In the genomic region with DNA sequence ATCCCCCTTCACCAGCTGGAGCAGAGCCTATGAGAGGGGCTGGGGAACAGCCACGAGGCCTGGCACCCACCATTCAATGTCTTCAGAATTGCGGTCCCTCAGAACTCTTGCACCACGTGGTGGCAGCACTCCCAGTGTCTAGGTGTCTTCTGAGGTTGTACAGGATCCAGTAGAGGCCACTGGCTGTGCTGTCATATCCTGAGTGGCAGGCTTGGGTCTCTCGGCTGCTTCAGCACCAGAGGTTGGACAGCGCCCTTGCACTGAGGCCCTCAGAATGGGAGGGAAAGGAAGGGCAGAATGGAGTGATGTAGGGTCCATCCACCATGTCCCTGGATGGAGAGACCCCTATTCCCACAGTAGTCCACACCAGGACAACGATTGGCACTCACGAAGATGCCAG, we compare ENCODE assay signal across 11 cellular contexts.
DNase-seq lines count a peak whose midpoint lies in the region; ATAC-seq, FAIRE-seq and TF ChIP-seq lines count a peak whose summit lies in the region.
"Had no signal": no experiment of that assay in that cellular context is flagged by ENCODE, and none has a peak within 500 bp of the region (broad histone marks: within the 10 kb centered on the region; RNA-seq: fewer than 3 reads in every experiment).

No MANE protein-coding gene starts in this region.

- no peaks in the 10 kb centered on the region for H3K27me3 Mint-ChIP-seq in activated CD8-positive, alpha-beta memory T cell treated with anti-CD3 and anti-CD28 coated beads, Interleukin-2, amount 10 ng/mL, durations not matched to agents 7 days and 5 days
- H3K27me3 Mint-ChIP-seq: brain had no signal

- no peak for ATAC-seq in activated CD8-positive, alpha-beta memory T cell treated with anti-CD3 and anti-CD28 coated beads, Interleukin-2, amount 10 ng/mL, durations not matched to agents 7 days and 5 days
- no peak for ATAC-seq in HG03097 (IDR thresholded peaks at IDR 0.05; ENCODE audit: low FRiP score, unreplicated experiment)
- ATAC-seq in GM21737 (IDR thresholded peaks at IDR 0.05; ENCODE audit: unreplicated experiment), result no peak

- no peak overlapping the region for H3K4me3 Mint-ChIP-seq in activated CD8-positive, alpha-beta memory T cell treated with anti-CD3 and anti-CD28 coated beads, Interleukin-2, amount 10 ng/mL, durations not matched to agents 7 days and 5 days
- H3K4me3 Mint-ChIP-seq: brain had no signal

- no peaks in the 10 kb centered on the region for H3K4me1 Mint-ChIP-seq in activated CD8-positive, alpha-beta memory T cell treated with anti-CD3 and anti-CD28 coated beads, Interleukin-2, amount 10 ng/mL, durations not matched to agents 7 days and 5 days
- H3K4me1 Mint-ChIP-seq: brain had no signal

- DNase-seq in activated CD8-positive, alpha-beta memory T cell treated with anti-CD3 and anti-CD28 coated beads, Interleukin-2, amount 50 U/mL, for 48 hours, result peak; percentile 54
- no peak for DNase-seq in activated CD8-positive, alpha-beta memory T cell treated with anti-CD3 and anti-CD28 coated beads, Interleukin-2, amount 10 ng/mL, durations not matched to agents 7 days and 5 days
- DNase-seq in HTR-8/SVneo (ENCODE audit: insufficient read length, low spot score), result peak; percentile 11
- DNase-seq in RWPE1 (ENCODE audit: low spot score), result peak; percentile 15
- DNase-seq in SW 1271 (lab: John Stamatoyannopoulos, UW), result no peak
- DNase-seq: spleen had no signal

- H3K27ac Mint-ChIP-seq in activated CD8-positive, alpha-beta memory T cell treated with anti-CD3 and anti-CD28 coated beads, Interleukin-2, amount 10 ng/mL, durations not matched to agents 7 days and 5 days, result no peak overlapping the region
- H3K27ac Mint-ChIP-seq: brain had no signal

- H3K9me3 ChIP-seq in liver (ENCODE audit: control insufficient read depth in 4 of 4, low read length in 3 of 4), result no peaks in the 10 kb centered on the region
- H3K9me3 ChIP-seq: SJSA1, spleen had no signal

- peaks cover 0 to under 1% (median 0%) of the 10 kb centered on the region in 4 donors for H3K27me3 ChIP-seq in liver (ENCODE audit: control insufficient read depth in 4 of 4, insufficient read depth in 4 of 4, low read length in 3 of 4)
- H3K27me3 ChIP-seq: SJSA1, spleen had no signal

- CTCF ChIA-PET in activated CD8-positive, alpha-beta memory T cell treated with anti-CD3 and anti-CD28 coated beads, Interleukin-2, amount 10 ng/mL, durations not matched to agents 7 days and 5 days (lab: Charles Lee), result no interaction called here
- CTCF ChIA-PET in RWPE1 (lab: Yijun Ruan, JAX), result no interaction called here

- no peaks in the 10 kb centered on the region for H3K36me3 Mint-ChIP-seq in activated CD8-positive, alpha-beta memory T cell treated with anti-CD3 and anti-CD28 coated beads, Interleukin-2, amount 10 ng/mL, durations not matched to agents 7 days and 5 days
- H3K36me3 Mint-ChIP-seq: brain had no signal

- no peaks in the 10 kb centered on the region for H3K36me3 ChIP-seq in liver (ENCODE audit: control insufficient read depth in 4 of 4, insufficient read depth in 3 of 4, low read depth in 1 of 4, low read length in 3 of 4)
- H3K36me3 ChIP-seq: SJSA1, spleen had no signal

- 25% methylated on average over 7 of the region's 7 CpGs for WGBS in liver

- no peak overlapping the region for H3K4me3 ChIP-seq in liver (ENCODE audit: low read depth in 1 of 3, low read length in 3 of 3)
- H3K4me3 ChIP-seq: SJSA1, spleen had no signal

- TF ChIP-seq RAD21 in liver (IDR thresholded peaks at IDR 0.05), result no peak

- no peaks in the 10 kb centered on the region for H3K4me1 ChIP-seq in liver (ENCODE audit: control insufficient read depth in 4 of 4, insufficient read depth in 4 of 4, low read length in 3 of 4)
- H3K4me1 ChIP-seq: SJSA1, spleen had no signal

- no peak overlapping the region for H3K27ac ChIP-seq in RWPE1
- H3K27ac ChIP-seq in liver (ENCODE audit: low read depth in 1 of 2, low read length in 2 of 2), result no peak overlapping the region
- H3K27ac ChIP-seq: SJSA1, spleen had no signal

- no peak overlapping the region for H3K9ac ChIP-seq in liver (ENCODE audit: low read depth in 1 of 2, low read length in 2 of 2)

- POLR2A ChIA-PET in RWPE1 (lab: Yijun Ruan, JAX; ENCODE audit: low non-redundant PET), result no interaction called here

- FAIRE-seq in HTR-8/SVneo (lab: Jason Lieb, UNC), result no peak

- H3K9me3 Mint-ChIP-seq in activated CD8-positive, alpha-beta memory T cell treated with anti-CD3 and anti-CD28 coated beads, Interleukin-2, amount 10 ng/mL, durations not matched to agents 7 days and 5 days (ENCODE audit: low read depth), result peaks cover 2% of the 10 kb centered on the region

- no peak for TF ChIP-seq CTCF in RWPE1 (conservative IDR thresholded peaks at IDR 0.05; ENCODE audit: low read depth)
- TF ChIP-seq CTCF in liver (IDR thresholded peaks at IDR 0.05; ENCODE audit: low read depth, low read length, missing input control), result no peak

TF ChIP-seq in liver, 16 proteins besides CTCF, POLR2A, EP300 and RAD21:
- TF ChIP-seq, protein P1, sequence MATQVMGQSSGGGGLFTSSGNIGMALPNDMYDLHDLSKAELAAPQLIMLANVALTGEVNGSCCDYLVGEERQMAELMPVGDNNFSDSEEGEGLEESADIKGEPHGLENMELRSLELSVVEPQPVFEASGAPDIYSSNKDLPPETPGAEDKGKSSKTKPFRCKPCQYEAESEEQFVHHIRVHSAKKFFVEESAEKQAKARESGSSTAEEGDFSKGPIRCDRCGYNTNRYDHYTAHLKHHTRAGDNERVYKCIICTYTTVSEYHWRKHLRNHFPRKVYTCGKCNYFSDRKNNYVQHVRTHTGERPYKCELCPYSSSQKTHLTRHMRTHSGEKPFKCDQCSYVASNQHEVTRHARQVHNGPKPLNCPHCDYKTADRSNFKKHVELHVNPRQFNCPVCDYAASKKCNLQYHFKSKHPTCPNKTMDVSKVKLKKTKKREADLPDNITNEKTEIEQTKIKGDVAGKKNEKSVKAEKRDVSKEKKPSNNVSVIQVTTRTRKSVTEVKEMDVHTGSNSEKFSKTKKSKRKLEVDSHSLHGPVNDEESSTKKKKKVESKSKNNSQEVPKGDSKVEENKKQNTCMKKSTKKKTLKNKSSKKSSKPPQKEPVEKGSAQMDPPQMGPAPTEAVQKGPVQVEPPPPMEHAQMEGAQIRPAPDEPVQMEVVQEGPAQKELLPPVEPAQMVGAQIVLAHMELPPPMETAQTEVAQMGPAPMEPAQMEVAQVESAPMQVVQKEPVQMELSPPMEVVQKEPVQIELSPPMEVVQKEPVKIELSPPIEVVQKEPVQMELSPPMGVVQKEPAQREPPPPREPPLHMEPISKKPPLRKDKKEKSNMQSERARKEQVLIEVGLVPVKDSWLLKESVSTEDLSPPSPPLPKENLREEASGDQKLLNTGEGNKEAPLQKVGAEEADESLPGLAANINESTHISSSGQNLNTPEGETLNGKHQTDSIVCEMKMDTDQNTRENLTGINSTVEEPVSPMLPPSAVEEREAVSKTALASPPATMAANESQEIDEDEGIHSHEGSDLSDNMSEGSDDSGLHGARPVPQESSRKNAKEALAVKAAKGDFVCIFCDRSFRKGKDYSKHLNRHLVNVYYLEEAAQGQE (IDR thresholded peaks at IDR 0.05), result peak; percentile 98
- TF ChIP-seq, protein P2, sequence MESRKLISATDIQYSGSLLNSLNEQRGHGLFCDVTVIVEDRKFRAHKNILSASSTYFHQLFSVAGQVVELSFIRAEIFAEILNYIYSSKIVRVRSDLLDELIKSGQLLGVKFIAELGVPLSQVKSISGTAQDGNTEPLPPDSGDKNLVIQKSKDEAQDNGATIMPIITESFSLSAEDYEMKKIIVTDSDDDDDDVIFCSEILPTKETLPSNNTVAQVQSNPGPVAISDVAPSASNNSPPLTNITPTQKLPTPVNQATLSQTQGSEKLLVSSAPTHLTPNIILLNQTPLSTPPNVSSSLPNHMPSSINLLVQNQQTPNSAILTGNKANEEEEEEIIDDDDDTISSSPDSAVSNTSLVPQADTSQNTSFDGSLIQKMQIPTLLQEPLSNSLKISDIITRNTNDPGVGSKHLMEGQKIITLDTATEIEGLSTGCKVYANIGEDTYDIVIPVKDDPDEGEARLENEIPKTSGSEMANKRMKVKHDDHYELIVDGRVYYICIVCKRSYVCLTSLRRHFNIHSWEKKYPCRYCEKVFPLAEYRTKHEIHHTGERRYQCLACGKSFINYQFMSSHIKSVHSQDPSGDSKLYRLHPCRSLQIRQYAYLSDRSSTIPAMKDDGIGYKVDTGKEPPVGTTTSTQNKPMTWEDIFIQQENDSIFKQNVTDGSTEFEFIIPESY (IDR thresholded peaks at IDR 0.05), result no peak

Comparison
In these comparisons a context has a peak if more than half of its experiments do, and no peak if none do; other contexts are left out.
1. DNase-seq: peak in activated CD8-positive, alpha-beta memory T cell treated with anti-CD3 and anti-CD28 coated beads, Interleukin-2, amount 50 U/mL, for 48 hours (single experiment), HTR-8/SVneo (single experiment) and RWPE1 (single experiment); none in activated CD8-positive, alpha-beta memory T cell treated with anti-CD3 and anti-CD28 coated beads, Interleukin-2, amount 10 ng/mL, durations not matched to agents 7 days and 5 days (single experiment) and SW 1271 (0 of 2).